In the genomic region with DNA sequence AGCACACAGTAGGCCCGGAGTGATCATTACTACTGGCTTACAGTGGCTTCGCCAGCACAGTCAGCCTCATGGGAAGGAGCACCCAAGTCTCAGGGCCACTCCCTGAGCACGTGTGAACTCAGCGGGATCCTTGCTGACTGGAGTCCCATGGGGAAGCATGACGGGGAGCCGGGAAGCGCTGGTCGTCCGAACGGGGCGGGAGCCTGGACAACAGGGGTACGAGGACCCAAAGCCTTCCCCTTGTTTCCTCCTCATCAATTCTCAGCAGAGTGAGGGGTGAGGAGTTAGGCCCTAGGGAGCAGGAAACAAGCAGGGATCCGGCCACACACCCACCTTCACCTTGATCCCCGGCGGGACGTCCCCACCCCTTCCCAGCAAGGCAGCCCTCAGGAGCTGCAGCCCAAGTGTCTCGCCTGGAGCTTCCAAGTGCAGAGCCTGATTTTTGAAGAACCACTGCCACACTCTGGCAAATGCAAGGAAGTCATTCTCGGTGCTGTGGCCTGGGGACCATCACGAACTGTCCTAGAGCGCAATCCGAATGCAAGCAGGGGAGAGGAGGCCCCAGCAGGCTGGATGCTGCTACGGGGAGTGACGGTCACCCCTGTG, we compare ENCODE assay signal across 8 cellular contexts. TPM values are rescaled to one million over a fixed set of nuclear protein-coding genes. Genes with fewer than 3 reads are reported as not detected.
DNase-seq lines count a peak whose midpoint lies in the region; ATAC-seq and TF ChIP-seq lines count a peak whose summit lies in the region.

No MANE protein-coding gene starts in this region.

- WGBS in suprapubic skin: 67% methylated on average over 14 of the region's 23 CpGs

- peak; percentile 63 for DNase-seq in EH (ENCODE audit: low read depth)
- peak; percentile 66 for DNase-seq in M059J (ENCODE audit: low read depth)
- DNase-seq in brain microvascular endothelial cell: peak; percentile 68
- DNase-seq in left kidney (ENCODE audit: low read depth, low spot score): peak; percentile 94
- DNase-seq in suprapubic skin (ENCODE audit: low spot score in 2 of 2): no peak
- DNase-seq in epidermal melanocyte (ENCODE audit: insufficient read length, low spot score): no peak
- DNase-seq in chondrocyte (ENCODE audit: low spot score): no peak

- H3K36me3 Mint-ChIP-seq in chondrocyte (ENCODE audit: low read depth): no peaks in the 10 kb centered on the region

- TF ChIP-seq POLR2A in suprapubic skin (IDR thresholded peaks at IDR 0.05): no peak

- H3K9me3 ChIP-seq in suprapubic skin: no peaks in the 10 kb centered on the region

- H3K27ac Mint-ChIP-seq in chondrocyte (ENCODE audit: unreplicated experiment): no peak overlapping the region

- H3K4me1 Mint-ChIP-seq in chondrocyte (ENCODE audit: low read depth): peaks cover 23% of the 10 kb centered on the region

- H3K27ac ChIP-seq in brain microvascular endothelial cell: no peak overlapping the region
- H3K27ac ChIP-seq in suprapubic skin: no peak overlapping the region

- TF ChIP-seq EP300 in suprapubic skin (IDR thresholded peaks at IDR 0.05): no peak

- H3K27me3 Mint-ChIP-seq in chondrocyte (ENCODE audit: low read depth): no peaks in the 10 kb centered on the region

- TF ChIP-seq CTCF in brain microvascular endothelial cell (IDR thresholded peaks at IDR 0.05; ENCODE audit: low read depth, low read length, missing control alignments) (peak; percentile 66), suprapubic skin (IDR thresholded peaks at IDR 0.05) (no peak), chondrocyte (IDR thresholded peaks at IDR 0.05) (no peak)

- H3K27me3 ChIP-seq in brain microvascular endothelial cell (replicated peaks): no peaks in the 10 kb centered on the region
- H3K27me3 ChIP-seq in suprapubic skin: no peaks in the 10 kb centered on the region

- ATAC-seq in GM19452 (IDR thresholded peaks at IDR 0.05; ENCODE audit: unreplicated experiment): no peak

- peak overlapping the region; percentile 24 for H3K4me3 ChIP-seq in brain microvascular endothelial cell (ENCODE audit: low read depth, low read length)
- peak overlapping the region; percentile 17 for H3K4me3 ChIP-seq in suprapubic skin

- no peak overlapping the region for H3K4me3 Mint-ChIP-seq in chondrocyte (ENCODE audit: unreplicated experiment)

- H3K36me3 ChIP-seq in brain microvascular endothelial cell (replicated peaks) (no peaks in the 10 kb centered on the region), suprapubic skin (no peaks in the 10 kb centered on the region)

- in situ Hi-C loops in brain microvascular endothelial cell (cut with HindIII; ENCODE audit: low pct_ligation_motif_present, low sequenced_read_pairs): loop anchor here (25.0 kb wide), 2 partner anchors 506 to 606 kb away; partner anchors contain the start of gene TARBP1

- H3K4me1 ChIP-seq in suprapubic skin: peaks cover 19% of the 10 kb centered on the region

- H3K9me3 Mint-ChIP-seq in chondrocyte (ENCODE audit: low read depth): no peaks in the 10 kb centered on the region

RNA-seq across cellular contexts. Expression of gene TOMM20, which starts 35.5 kb away (rescaled TPM):
- total RNA-seq in M059J (2014; rRNA removed; shearing (Covaris generic)): 44.5 and 72.8 TPM in 2 replicates
- total RNA-seq in suprapubic skin: 100 to 1,000 TPM; 101 to 116 (median 111) TPM
- 66.3 to 89.1 TPM (median 80.7 TPM) in 3 replicates for total RNA-seq in chondrocyte

Comparison
In these comparisons a context has a peak if more than half of its experiments do, and no peak if none do; other contexts are left out.
1. DNase-seq: peak in EH (single experiment), M059J (single experiment), brain microvascular endothelial cell (single experiment) and left kidney (single experiment); none in suprapubic skin (0 of 2), epidermal melanocyte (single experiment) and chondrocyte (single experiment).